ENCODE assay signal across 8 cellular contexts in the genomic region with DNA sequence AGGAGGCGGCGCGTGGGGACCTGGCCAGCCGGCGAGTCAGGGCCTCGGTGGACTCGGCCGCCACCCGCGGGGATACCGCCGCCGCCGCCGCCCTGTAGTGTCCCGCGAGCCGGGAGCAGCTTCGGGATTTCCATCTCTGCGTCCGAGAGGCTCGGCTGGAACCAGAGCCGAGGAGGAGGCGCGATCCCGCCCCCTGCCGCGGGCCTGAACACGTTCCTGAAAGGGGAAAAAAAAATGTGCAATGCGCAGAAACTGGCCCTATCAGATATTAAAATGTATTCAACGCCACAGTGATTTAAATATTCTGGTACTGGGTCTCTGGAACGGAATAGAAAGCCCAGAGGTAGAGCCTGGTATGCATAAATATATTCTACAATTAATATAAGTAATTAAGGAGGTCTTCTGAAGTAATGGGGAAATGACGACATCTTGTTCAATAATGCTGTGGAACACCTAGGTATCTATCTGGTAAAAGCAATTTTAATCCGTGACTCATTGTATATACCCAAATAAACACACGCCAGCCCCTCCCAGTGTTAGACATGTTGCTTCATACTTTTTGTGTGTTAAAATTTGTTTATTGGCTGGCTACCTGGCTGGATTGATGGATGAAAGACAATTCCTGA. TPM values are rescaled to one million over a fixed set of nuclear protein-coding genes. Genes with fewer than 3 reads are reported as not detected.
A peak's percentile ranks its signal among the peaks of the same experiment; 100 is the strongest.
DNase-seq lines count a peak whose midpoint lies in the region; ATAC-seq and TF ChIP-seq lines count a peak whose summit lies in the region.
"Not testable (repeated sequence)": the region's sequence is repeated elsewhere in the genome, so short reads cannot be mapped to it uniquely, and the experiment has no call there.

A gene with protein sequence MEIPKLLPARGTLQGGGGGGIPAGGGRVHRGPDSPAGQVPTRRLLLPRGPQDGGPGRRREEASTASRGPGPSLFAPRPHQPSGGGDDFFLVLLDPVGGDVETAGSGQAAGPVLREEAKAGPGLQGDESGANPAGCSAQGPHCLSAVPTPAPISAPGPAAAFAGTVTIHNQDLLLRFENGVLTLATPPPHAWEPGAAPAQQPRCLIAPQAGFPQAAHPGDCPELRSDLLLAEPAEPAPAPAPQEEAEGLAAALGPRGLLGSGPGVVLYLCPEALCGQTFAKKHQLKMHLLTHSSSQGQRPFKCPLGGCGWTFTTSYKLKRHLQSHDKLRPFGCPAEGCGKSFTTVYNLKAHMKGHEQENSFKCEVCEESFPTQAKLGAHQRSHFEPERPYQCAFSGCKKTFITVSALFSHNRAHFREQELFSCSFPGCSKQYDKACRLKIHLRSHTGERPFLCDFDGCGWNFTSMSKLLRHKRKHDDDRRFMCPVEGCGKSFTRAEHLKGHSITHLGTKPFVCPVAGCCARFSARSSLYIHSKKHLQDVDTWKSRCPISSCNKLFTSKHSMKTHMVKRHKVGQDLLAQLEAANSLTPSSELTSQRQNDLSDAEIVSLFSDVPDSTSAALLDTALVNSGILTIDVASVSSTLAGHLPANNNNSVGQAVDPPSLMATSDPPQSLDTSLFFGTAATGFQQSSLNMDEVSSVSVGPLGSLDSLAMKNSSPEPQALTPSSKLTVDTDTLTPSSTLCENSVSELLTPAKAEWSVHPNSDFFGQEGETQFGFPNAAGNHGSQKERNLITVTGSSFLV (minus strand): TSS at position 172 of the 626 bp plus-strand sequence. CDS start 38 bp downstream, at position 134.

- not testable (repeated sequence) for TF ChIP-seq CTCF in lower lobe of right lung (IDR thresholded peaks at IDR 0.05)

- H3K4me1 ChIP-seq in lower lobe of right lung: peaks cover 18% of the 10 kb centered on the region

- H3K27ac ChIP-seq in lower lobe of right lung: peak within 1 kb of the TSS; percentile 88

- intact Hi-C loops in lower lobe of right lung (cut with DNase I): not testable (repeated sequence)

- H3K4me3 ChIP-seq in lower lobe of right lung: peak within 1 kb of the TSS; percentile 56

- ATAC-seq in GM21360 (IDR thresholded peaks at IDR 0.05; ENCODE audit: unreplicated experiment) (peak; percentile 43), HG03095 (IDR thresholded peaks at IDR 0.05; ENCODE audit: unreplicated experiment) (peak; percentile 47), lower lobe of right lung (peak; percentile 84 to 86)
- peak; percentile 50 for ATAC-seq in stimulated activated naive CD8-positive, alpha-beta T cell treated with anti-CD3 and anti-CD28 coated beads, Interleukin-15, Interleukin-2, amounts not matched to agents 100 U/mL and 50 U/mL, for 24 hours

- not testable (repeated sequence) for TF ChIP-seq POLR2A in erythroblast (IDR thresholded peaks at IDR 0.05; ENCODE audit: low read length)

- not testable (repeated sequence) for H3K9me3 ChIP-seq in lower lobe of right lung

- H3K36me3 ChIP-seq in lower lobe of right lung: not testable (repeated sequence)

- DNase-seq in DMS114 treated with DMSO at 0.1 percent for 48 hours (lab: John Stamatoyannopoulos, UW; ENCODE audit: unreplicated experiment) (peak; percentile 9), NCI-H2227 treated with DMSO at 0.1 percent for 48 hours (lab: John Stamatoyannopoulos, UW) (peak; percentile 8), erythroblast (lab: John Stamatoyannopoulos, UW) (peak; percentile 0 to 15)
- peak; percentile 3 for DNase-seq in activated naive CD4-positive, alpha-beta T cell treated with Interleukin-2 at 50 U/mL for 16 hours
- not testable (repeated sequence) for DNase-seq in lower lobe of right lung; stimulated activated naive CD8-positive, alpha-beta T cell treated with anti-CD3 and anti-CD28 coated beads, Interleukin-15, Interleukin-2, amounts not matched to agents 100 U/mL and 50 U/mL, for 24 hours

- H3K27me3 ChIP-seq in lower lobe of right lung (ENCODE audit: low read depth): not testable (repeated sequence)

RNA-seq across cellular contexts. Expression of the gene that starts here (rescaled TPM):
- total RNA-seq in lower lobe of right lung: 4.6 TPM
